ENCODE assay signal across 20 cellular contexts in the genomic region with DNA sequence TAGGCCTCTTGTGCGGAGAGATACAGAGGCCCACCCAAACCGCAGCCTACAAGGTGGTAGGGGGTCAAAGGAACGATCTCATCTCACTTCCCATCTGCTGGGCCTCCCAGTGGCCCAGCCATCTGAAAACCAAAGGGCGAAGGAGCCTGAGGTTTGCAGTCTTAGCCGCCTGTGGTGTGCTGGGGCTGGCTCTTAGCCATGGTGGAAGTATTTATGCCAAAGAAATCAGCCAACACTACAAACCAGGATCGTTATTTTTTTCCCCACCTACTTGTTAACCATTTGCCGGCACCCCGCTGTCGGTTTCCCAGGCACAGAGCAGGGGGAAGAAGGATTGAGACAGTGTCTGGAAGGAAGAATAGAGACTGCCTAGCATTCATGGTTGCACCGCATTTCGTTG. TPM values are rescaled to one million over a fixed set of nuclear protein-coding genes. Genes with fewer than 3 reads are reported as not detected.
DNase-seq lines count a peak whose midpoint lies in the region; ATAC-seq and TF ChIP-seq lines count a peak whose summit lies in the region.
"Had no signal": no experiment of that assay in that cellular context is flagged by ENCODE, and none has a peak within 500 bp of the region (broad histone marks: within the 10 kb centered on the region; RNA-seq: fewer than 3 reads in every experiment).

No MANE protein-coding gene starts in this region.

- peak overlapping the region; percentile 8 for H2AFZ ChIP-seq in IMR-90 (replicated peaks; ENCODE audit: low read length, poor library complexity)
- no peak overlapping the region for H2AFZ ChIP-seq in mesenchymal stem cell (ENCODE audit: low read depth, low read length)
- H2AFZ ChIP-seq: GM23338 had no signal

- H2BK20ac ChIP-seq in IMR-90 (ENCODE audit: low read depth, low read length), result no peak overlapping the region

- H3K36me3 ChIP-seq in IMR-90 (ENCODE audit: control insufficient read depth, insufficient read depth, low read length) (no peaks in the 10 kb centered on the region), mesenchymal stem cell (ENCODE audit: control insufficient read depth in 1 of 2, insufficient read depth in 2 of 2, low read depth in 1 of 2, low read length in 2 of 2) (no peaks in the 10 kb centered on the region)

- intact Hi-C loops in IMR-90 (cut with micrococcal nuclease) (loop anchor here (5.0 kb wide), 2 partner anchors 493 to 1143 kb away; no protein-coding TSS in a partner anchor), sciatic nerve (cut with DNase I) (loop anchor here (10.0 kb wide), 1 partner anchor 930 kb away; no protein-coding TSS in a partner anchor)

- H3K4ac ChIP-seq in IMR-90 (ENCODE audit: low read depth, low read length), result no peak overlapping the region
- H3K4ac ChIP-seq in mesenchymal stem cell (ENCODE audit: low read depth in 1 of 2, low read length in 2 of 2), result no peak overlapping the region

- H4K8ac ChIP-seq in IMR-90 (ENCODE audit: low read depth in 2 of 2, low read length in 2 of 2) (no peak overlapping the region), mesenchymal stem cell (ENCODE audit: low read length) (no peak overlapping the region)

- H2AK5ac ChIP-seq in IMR-90 (ENCODE audit: low read depth, low read length) (no peak overlapping the region), mesenchymal stem cell (ENCODE audit: low read length, severe bottlenecking) (no peak overlapping the region)

- H2BK120ac ChIP-seq in IMR-90 (ENCODE audit: low read depth, low read length), result no peak overlapping the region
- no peak overlapping the region for H2BK120ac ChIP-seq in mesenchymal stem cell (ENCODE audit: low read depth, low read length)

- no peak overlapping the region for H2BK12ac ChIP-seq in mesenchymal stem cell (ENCODE audit: low read length in 2 of 2)

- no peaks in the 10 kb centered on the region for H4K20me1 ChIP-seq in IMR-90 (ENCODE audit: insufficient read depth, low read length)

- no peak overlapping the region for H2BK5ac ChIP-seq in IMR-90 (ENCODE audit: low read depth, low read length, poor library complexity, severe bottlenecking)
- no peak overlapping the region for H2BK5ac ChIP-seq in mesenchymal stem cell (ENCODE audit: low read depth, low read length, poor library complexity, severe bottlenecking)

- H4K5ac ChIP-seq in IMR-90 (ENCODE audit: low read depth, low read length), result no peak overlapping the region

- H3K56ac ChIP-seq in IMR-90 (ENCODE audit: extremely low read depth, insufficient read depth, low read length), result no peak overlapping the region

- POLR2A ChIA-PET in IMR-90 (lab: Charles Lee; ENCODE audit: unreplicated experiment), result no interaction called here

- H4K91ac ChIP-seq in IMR-90 (ENCODE audit: insufficient read depth, low read depth, low read length) (no peak overlapping the region), mesenchymal stem cell (ENCODE audit: low read length) (no peak overlapping the region)

- ATAC-seq in IMR-90 (ENCODE audit: low read depth) (no peak), sciatic nerve (peak; percentile 30), GM18868 (IDR thresholded peaks at IDR 0.05; ENCODE audit: unreplicated experiment) (no peak), GM18873 (IDR thresholded peaks at IDR 0.05; ENCODE audit: low FRiP score, unreplicated experiment) (no peak)
- ATAC-seq: HCT116, PC-3 had no signal

- no peak overlapping the region for H2BK15ac ChIP-seq in IMR-90 (ENCODE audit: low read depth, low read length)
- no peak overlapping the region for H2BK15ac ChIP-seq in mesenchymal stem cell (ENCODE audit: low read depth, poor library complexity, severe bottlenecking)

- H3K23ac ChIP-seq in IMR-90 (ENCODE audit: low read depth, low read length) (no peak overlapping the region), mesenchymal stem cell (ENCODE audit: low read length in 2 of 2) (no peak overlapping the region)

- WGBS in IMR-90 (ENCODE audit: extremely low coverage in 2 of 2, insufficient read length in 1 of 2), 2 experiments, result no CpG with 5 or more reads among the region's 11 CpGs
- WGBS in mesenchymal stem cell, result 97% methylated on average over 7 of the region's 11 CpGs

- H2AK9ac ChIP-seq in IMR-90 (replicated peaks; ENCODE audit: low read depth, low read length, poor library complexity), result no peak overlapping the region

- H3K9me1 ChIP-seq in IMR-90 (ENCODE audit: insufficient read depth, low read length), result no peaks in the 10 kb centered on the region

- H3K4me2 ChIP-seq in IMR-90 (ENCODE audit: low read depth, low read length) (no peak overlapping the region), mesenchymal stem cell (ENCODE audit: low read length, poor library complexity, severe bottlenecking) (no peak overlapping the region)
- H3K4me2 ChIP-seq: GM23338 had no signal

- no peak overlapping the region for H3K18ac ChIP-seq in IMR-90 (ENCODE audit: low read depth, low read length)
- H3K18ac ChIP-seq in mesenchymal stem cell (ENCODE audit: low read depth in 1 of 2, low read length in 2 of 2), result no peak overlapping the region

- H3K4me1 ChIP-seq in IMR-90 (ENCODE audit: control insufficient read depth, insufficient read depth, low read length) (no peaks in the 10 kb centered on the region), mesenchymal stem cell (ENCODE audit: control insufficient read depth, insufficient read depth, low read depth, low read length) (peaks cover 7% of the 10 kb centered on the region)

- no TSS peak for BruUV-seq in IMR-90 (replicated peaks; lab: Mats Ljungman, UMichigan)

- no peak for TF ChIP-seq RAD21 in IMR-90 (IDR thresholded peaks at IDR 0.05; ENCODE audit: low read length)

- CTCF ChIA-PET in IMR-90 (lab: Yijun Ruan, JAX), result no interaction called here

- no peaks in the 10 kb centered on the region for H3K9me3 ChIP-seq in IMR-90 (ENCODE audit: control insufficient read depth, insufficient read depth, low read length)
- no peaks in the 10 kb centered on the region for H3K9me3 ChIP-seq in mesenchymal stem cell (ENCODE audit: control insufficient read depth, low read length)

- TF ChIP-seq POLR2A in IMR-90 (IDR thresholded peaks at IDR 0.05; ENCODE audit: low read depth, low read length), result no peak

- no peak for TF ChIP-seq CTCF in IMR-90 (conservative IDR thresholded peaks at IDR 0.05; ENCODE audit: low read depth, low read length)

- H3K9ac ChIP-seq in IMR-90 (ENCODE audit: low read depth, low read length) (no peak overlapping the region), mesenchymal stem cell (ENCODE audit: low read length) (no peak overlapping the region)

- dilution Hi-C loops in IMR-90 (cut with HindIII; ENCODE audit: low sequenced_read_pairs, unreplicated experiment), result no loop called here

- H3K14ac ChIP-seq in IMR-90 (replicated peaks; ENCODE audit: low read depth, low read length) (no peak overlapping the region), mesenchymal stem cell (ENCODE audit: low read length in 2 of 2) (no peak overlapping the region)

- in situ Hi-C loops in IMR-90 (cut with MboI; ENCODE audit: low sequenced_read_pairs), result loop anchor here (5.0 to 25.0 kb wide), 5 partner anchors 500 to 1718 kb away; partner anchors contain the start of gene MAP7D2

- H3K4me3 ChIP-seq in IMR-90 (ENCODE audit: insufficient read depth, low read depth, low read length) (no peak overlapping the region), mesenchymal stem cell (ENCODE audit: insufficient read depth in 1 of 2, low read depth in 1 of 2, low read length in 2 of 2) (no peak overlapping the region)
- H3K4me3 ChIP-seq: GM23338 had no signal

- H3K27me3 ChIP-seq in IMR-90 (ENCODE audit: control insufficient read depth, insufficient read depth, low read length) (no peaks in the 10 kb centered on the region), mesenchymal stem cell (ENCODE audit: control insufficient read depth in 1 of 2, insufficient read depth in 1 of 2, low read length in 2 of 2) (peaks cover 0 to 11% of the 10 kb centered on the region in 2 experiments)

- DNase-seq in IMR-90, result no peak
- no peak for DNase-seq in sciatic nerve (ENCODE audit: low spot score)
- no peak for DNase-seq in mesenchymal stem cell
- DNase-seq: AML-193, DND-41, KBM-7, MV-4-11, NCI-H1694 treated with DMSO at 0.1 percent for 48 hours, NCI-H510A, NCI-H774, PC-3, SIG-M5 had no signal

- no peak overlapping the region for H3K27ac ChIP-seq in IMR-90 (ENCODE audit: insufficient read depth, low read length)
- H3K27ac ChIP-seq in angular gyrus (ENCODE audit: low read depth, low read length), result peak overlapping the region; percentile 30
- H3K27ac ChIP-seq in cingulate gyrus (ENCODE audit: low read depth, low read length), result peak overlapping the region; percentile 12
- no peak overlapping the region for H3K27ac ChIP-seq in mesenchymal stem cell (ENCODE audit: low read length, poor library complexity, severe bottlenecking)
- H3K27ac ChIP-seq: RWPE1 had no signal

- H3K79me1 ChIP-seq in IMR-90 (ENCODE audit: low read depth in 1 of 2, low read length in 2 of 2) (no peaks in the 10 kb centered on the region), mesenchymal stem cell (replicated peaks; ENCODE audit: low read length, poor library complexity, severe bottlenecking) (no peaks in the 10 kb centered on the region)

TF ChIP-seq in IMR-90, 13 proteins besides CTCF, POLR2A, EP300 and RAD21 (continues in another document):
- TF ChIP-seq RFX5 (IDR thresholded peaks at IDR 0.05; ENCODE audit: low read depth, low read length), result no peak
- no peak for TF ChIP-seq ELK1 (IDR thresholded peaks at IDR 0.05; ENCODE audit: borderline replicate concordance, low read depth, low read length)
- no peak for TF ChIP-seq RCOR1 (IDR thresholded peaks at IDR 0.05; ENCODE audit: insufficient replicate concordance, low read length)
- no peak for TF ChIP-seq MXI1 (IDR thresholded peaks at IDR 0.05; ENCODE audit: borderline replicate concordance, low read depth, low read length)

RNA-seq across cellular contexts. Expression of gene CDKL5, which starts 30.9 kb away (rescaled TPM):
- total RNA-seq in IMR-90 (2012; rRNA removed) (8.1 and 9.7 TPM in 2 replicates), sciatic nerve (13.6 TPM)
- 2.7 and 3.5 TPM in 2 replicates for polyA plus RNA-seq in IMR-90 (2012; rRNA removed)
- polyA plus RNA-seq in IMR-90 (2012; cell fraction: cytosol; rRNA removed), result 0.69 and 0.71 TPM in 2 replicates
- polyA plus RNA-seq in IMR-90 (2012; cell fraction: nucleus; rRNA removed; ENCODE audit: low replicate concordance), result 1.4 and 7.4 TPM in 2 replicates
- 2.9 TPM for polyA plus RNA-seq in mesenchymal stem cell (2013, experiment 1 of 2)
- 3.0 TPM for polyA plus RNA-seq in mesenchymal stem cell (2013, experiment 2 of 2)
- total RNA-seq: G401 had no signal

RNA-seq across cellular contexts. Expression of gene SCML2, which starts 40.0 kb away (rescaled TPM):
- 1.3 and 1.7 TPM in 2 replicates for total RNA-seq in IMR-90 (2012; rRNA removed)
- polyA plus RNA-seq in IMR-90 (2012; rRNA removed), result 1.1 and 1.7 TPM in 2 replicates
- polyA plus RNA-seq in IMR-90 (2012; cell fraction: cytosol; rRNA removed), result 0.29 and 0.60 TPM in 2 replicates
- polyA plus RNA-seq in IMR-90 (2012; cell fraction: nucleus; rRNA removed; ENCODE audit: low replicate concordance), result 0.84 and 3.2 TPM in 2 replicates
- total RNA-seq in sciatic nerve, result 1.4 TPM
- polyA plus RNA-seq in mesenchymal stem cell (2013, experiment 1 of 2), result 0.25 TPM
- 0.27 TPM for polyA plus RNA-seq in mesenchymal stem cell (2013, experiment 2 of 2)

Comparison
In these comparisons a context has a peak if more than half of its experiments do, and no peak if none do; other contexts are left out.
1. H3K27ac ChIP-seq: peak in angular gyrus (single experiment) and cingulate gyrus (single experiment); none in IMR-90 (single experiment) and mesenchymal stem cell (single experiment).